In the genomic region with DNA sequence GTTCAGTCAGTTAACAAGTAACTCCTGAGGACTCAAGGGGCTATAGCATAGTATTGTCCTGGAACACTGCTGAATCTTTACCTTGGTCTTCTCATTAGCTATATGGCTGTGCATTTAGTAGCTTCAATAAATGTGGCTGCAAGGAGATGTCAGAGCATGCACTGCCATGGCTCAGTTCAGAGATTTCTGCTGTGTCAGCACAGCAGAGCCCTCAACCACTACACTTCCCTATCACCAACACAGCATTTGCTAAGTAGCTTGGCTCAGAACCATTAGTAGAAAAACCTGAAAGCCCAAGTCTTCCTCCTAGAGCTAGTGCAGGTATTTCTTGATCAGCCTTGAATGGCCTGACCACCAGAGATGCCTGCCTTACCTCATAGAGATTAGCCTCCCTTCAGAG, we compare ENCODE assay signal across 33 cellular contexts.
"Had no signal": no experiment of that assay in that cellular context is flagged by ENCODE, and none has a peak within 500 bp of the region (broad histone marks: within the 10 kb centered on the region; RNA-seq: fewer than 3 reads in every experiment).

No MANE protein-coding gene starts in this region.

- H3K27me3 Mint-ChIP-seq: naive thymus-derived CD8-positive, alpha-beta T cell; natural killer cell treated with Interleukin-12 subunit alpha and Interleukin-12 subunit beta and Interleukin-15 and Interleukin-18, amount 100 ng/mL, for 72 hours; progenitor cell of endocrine pancreas; stimulated activated memory B cell treated with anti-CD40 and anti-IgM and Interleukin-4, amounts not matched to agents 10 μg/mL and 1 μg/mL and 100 μg/mL, for 72 hours; stimulated activated naive CD8-positive, alpha-beta T cell treated with anti-CD3 and anti-CD28 coated beads, Interleukin-15, amount 100 ng/mL, for 72 hours; type B pancreatic cell had no signal

- H3K27ac ChIP-seq: neutrophil, ovary, parathyroid adenoma, psoas muscle, skin epidermis, spleen, suprapubic skin, testis, tibial artery, transverse colon, upper lobe of right lung, uterus had no signal

- H3K9me3 Mint-ChIP-seq: naive thymus-derived CD8-positive, alpha-beta T cell; natural killer cell treated with Interleukin-12 subunit alpha and Interleukin-12 subunit beta and Interleukin-15 and Interleukin-18, amount 100 ng/mL, for 72 hours; stimulated activated memory B cell treated with anti-CD40 and anti-IgM and Interleukin-4, amounts not matched to agents 10 μg/mL and 1 μg/mL and 100 μg/mL, for 72 hours; stimulated activated naive CD8-positive, alpha-beta T cell treated with anti-CD3 and anti-CD28 coated beads, Interleukin-15, amount 100 ng/mL, for 72 hours; type B pancreatic cell had no signal

- H3K4me1 ChIP-seq: parathyroid adenoma, psoas muscle, spleen, suprapubic skin, testis, tibial artery, transverse colon, upper lobe of right lung, uterus had no signal

- H3K4me1 Mint-ChIP-seq: naive thymus-derived CD8-positive, alpha-beta T cell; nephron progenitor cell; neural crest cell; stimulated activated memory B cell treated with anti-CD40 and anti-IgM and Interleukin-4, amounts not matched to agents 10 μg/mL and 1 μg/mL and 100 μg/mL, for 72 hours; stimulated activated naive CD8-positive, alpha-beta T cell treated with anti-CD3 and anti-CD28 coated beads, Interleukin-15, amount 100 ng/mL, for 72 hours had no signal

- H3K4me2 ChIP-seq: smooth muscle cell had no signal

- ATAC-seq: naive thymus-derived CD8-positive, alpha-beta T cell; natural killer cell treated with Interleukin-12 subunit alpha and Interleukin-12 subunit beta and Interleukin-15 and Interleukin-18, amount 100 ng/mL, for 72 hours; psoas muscle; right cardiac atrium; sciatic nerve; stimulated activated memory B cell treated with anti-CD40 and anti-IgM and Interleukin-4, amounts not matched to agents 10 μg/mL and 1 μg/mL and 100 μg/mL, for 72 hours; stimulated activated naive CD8-positive, alpha-beta T cell treated with anti-CD3 and anti-CD28 coated beads, Interleukin-15, amount 100 ng/mL, for 72 hours; stimulated activated naive CD8-positive, alpha-beta T cell treated with anti-CD3 and anti-CD28 coated beads, Interleukin-15, Interleukin-2, amounts not matched to agents 100 U/mL and 50 U/mL, for 24 hours; upper lobe of right lung had no signal

- H3K27ac Mint-ChIP-seq: naive thymus-derived CD8-positive, alpha-beta T cell; natural killer cell treated with Interleukin-12 subunit alpha and Interleukin-12 subunit beta and Interleukin-15 and Interleukin-18, amount 100 ng/mL, for 72 hours; nephron progenitor cell; progenitor cell of endocrine pancreas; stimulated activated memory B cell treated with anti-CD40 and anti-IgM and Interleukin-4, amounts not matched to agents 10 μg/mL and 1 μg/mL and 100 μg/mL, for 72 hours; stimulated activated naive CD8-positive, alpha-beta T cell treated with anti-CD3 and anti-CD28 coated beads, Interleukin-15, amount 100 ng/mL, for 72 hours; type B pancreatic cell had no signal

- H3K9ac ChIP-seq: parathyroid adenoma had no signal

- H3K36me3 ChIP-seq: neutrophil, ovary, spleen, suprapubic skin, tibial artery, transverse colon, upper lobe of right lung, uterus had no signal

- H3K9me3 ChIP-seq: neutrophil, ovary, psoas muscle, spleen, suprapubic skin, testis, tibial artery, transverse colon, upper lobe of right lung, uterus had no signal

- H3K36me3 Mint-ChIP-seq: naive thymus-derived CD8-positive, alpha-beta T cell; natural killer cell treated with Interleukin-12 subunit alpha and Interleukin-12 subunit beta and Interleukin-15 and Interleukin-18, amount 100 ng/mL, for 72 hours; stimulated activated memory B cell treated with anti-CD40 and anti-IgM and Interleukin-4, amounts not matched to agents 10 μg/mL and 1 μg/mL and 100 μg/mL, for 72 hours; type B pancreatic cell had no signal

- H3K4me3 Mint-ChIP-seq: naive thymus-derived CD8-positive, alpha-beta T cell; natural killer cell treated with Interleukin-12 subunit alpha and Interleukin-12 subunit beta and Interleukin-15 and Interleukin-18, amount 100 ng/mL, for 72 hours; nephron progenitor cell; neural crest cell; stimulated activated memory B cell treated with anti-CD40 and anti-IgM and Interleukin-4, amounts not matched to agents 10 μg/mL and 1 μg/mL and 100 μg/mL, for 72 hours; stimulated activated naive CD8-positive, alpha-beta T cell treated with anti-CD3 and anti-CD28 coated beads, Interleukin-15, amount 100 ng/mL, for 72 hours; type B pancreatic cell had no signal

- H3K79me2 ChIP-seq: parathyroid adenoma had no signal

- DNase-seq: naive thymus-derived CD8-positive, alpha-beta T cell; nephron progenitor cell; nucleus accumbens; ovary; posterior cingulate gyrus; psoas muscle; right cardiac atrium; spleen; stimulated activated CD4-positive, alpha-beta T cell treated with anti-CD3 and anti-CD28 coated beads, Interleukin-12 subunit alpha, Interleukin-12 subunit beta, amount 100 ng/mL, for 4 hours; stimulated activated CD4-positive, alpha-beta T cell treated with anti-CD3 and anti-CD28 coated beads, Interleukin-1b, Interleukin-23, amount 100 ng/mL, for 48 hours; stimulated activated CD4-positive, alpha-beta T cell treated with anti-CD3 and anti-CD28 coated beads, Interleukin-4, amount 100 ng/mL, for 1 hour; stimulated activated CD4-positive, alpha-beta T cell treated with anti-CD3 and anti-CD28 coated beads, Interleukin-4, amount 100 ng/mL, for 4 hours; stimulated activated CD8-positive, alpha-beta memory T cell treated with anti-CD3 and anti-CD28 coated beads, Interleukin-4, amount 100 ng/mL, for 48 hours; stimulated activated naive CD4-positive, alpha-beta T cell; stimulated activated naive CD8-positive, alpha-beta T cell treated with anti-CD3 and anti-CD28 coated beads, Interleukin-15, amount 100 ng/mL, for 72 hours; stimulated activated naive CD8-positive, alpha-beta T cell treated with anti-CD3 and anti-CD28 coated beads, Interleukin-15, Interleukin-2, amounts not matched to agents 100 U/mL and 50 U/mL, for 24 hours; substantia nigra; testis; tibial artery; transverse colon; upper lobe of right lung; uterus had no signal

- H2AFZ ChIP-seq: parathyroid adenoma had no signal

- H3K27me3 ChIP-seq: neutrophil, ovary, spleen, suprapubic skin, testis, tibial artery, transverse colon, upper lobe of right lung, uterus had no signal

- H3K4me3 ChIP-seq: ovary, psoas muscle, skin epidermis, smooth muscle cell, spleen, suprapubic skin, testis, tibial artery, transverse colon, upper lobe of right lung, uterus had no signal
